ENCODE assay signal across 1 cellular context in the genomic region with DNA sequence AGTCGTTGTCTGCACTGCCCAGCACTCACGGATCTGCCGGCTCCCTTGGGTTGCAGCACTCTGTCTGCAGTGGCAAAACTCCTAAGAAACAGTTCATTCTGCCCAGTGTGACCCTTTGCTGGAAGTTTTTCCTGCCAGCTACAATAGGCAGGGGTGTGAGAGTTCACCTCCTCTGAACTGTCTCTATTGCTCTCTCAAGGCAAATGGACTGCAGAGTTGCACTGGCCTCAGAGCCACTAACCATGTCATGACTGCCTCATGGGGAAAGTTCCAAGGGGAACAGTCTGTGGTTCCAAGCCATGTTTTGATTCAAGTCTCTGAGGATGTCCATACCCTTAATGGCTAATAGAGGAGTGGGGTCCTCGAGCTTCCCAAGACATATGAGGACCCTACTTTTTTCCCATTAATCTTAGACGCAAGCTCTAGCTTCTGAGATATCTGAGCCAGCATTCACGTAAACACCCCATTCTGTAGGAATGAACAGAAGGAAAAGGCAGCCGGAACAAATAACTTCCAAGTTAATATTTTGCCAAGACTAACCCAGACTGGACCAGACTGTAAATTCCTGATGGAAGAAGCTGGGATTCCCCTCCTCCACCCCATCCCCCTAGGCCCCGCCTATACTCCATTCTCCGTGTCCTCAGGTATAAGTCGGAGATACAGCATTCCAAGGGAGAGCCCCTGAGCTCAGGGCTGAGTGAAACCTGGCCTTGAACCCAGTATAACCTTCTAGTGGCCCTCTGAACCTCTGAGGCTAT.
TF ChIP-seq lines count a peak whose summit lies in the region.

No MANE protein-coding gene starts in this region.

TF ChIP-seq in A549, 52 proteins besides CTCF, POLR2A, EP300 and RAD21 (continued from another document):
- TF ChIP-seq NPAS2 (CRISPR knock-in tag; IDR thresholded peaks at IDR 0.05; ENCODE audit: borderline replicate concordance) (no peak), HOXB13 (CRISPR knock-in tag; IDR thresholded peaks at IDR 0.05; ENCODE audit: low read depth) (0 out of 2 replicates have a peak, but pooled peaks have one; percentile 11), JUN (IDR thresholded peaks at IDR 0.05) (peak in 1 of 2 experiments; percentile 57; a peak in 1 of 5 replicates), ZNF302 (CRISPR knock-in tag; IDR thresholded peaks at IDR 0.05) (no peak), GATA3 (IDR thresholded peaks at IDR 0.05; ENCODE audit: borderline replicate concordance) (peak; percentile 35; the same call in 1 of the 2 replicates)
